ENCODE assay signal across 1 cellular context in genomic region chr11:25309818-25310217, GRCh38.
TF ChIP-seq lines count a peak whose summit lies in the region.

No MANE protein-coding gene starts in this region.

TF ChIP-seq in SK-N-SH, 30 proteins besides CTCF, POLR2A, EP300 and RAD21 (continued from another document):
- TF ChIP-seq, protein P1, sequence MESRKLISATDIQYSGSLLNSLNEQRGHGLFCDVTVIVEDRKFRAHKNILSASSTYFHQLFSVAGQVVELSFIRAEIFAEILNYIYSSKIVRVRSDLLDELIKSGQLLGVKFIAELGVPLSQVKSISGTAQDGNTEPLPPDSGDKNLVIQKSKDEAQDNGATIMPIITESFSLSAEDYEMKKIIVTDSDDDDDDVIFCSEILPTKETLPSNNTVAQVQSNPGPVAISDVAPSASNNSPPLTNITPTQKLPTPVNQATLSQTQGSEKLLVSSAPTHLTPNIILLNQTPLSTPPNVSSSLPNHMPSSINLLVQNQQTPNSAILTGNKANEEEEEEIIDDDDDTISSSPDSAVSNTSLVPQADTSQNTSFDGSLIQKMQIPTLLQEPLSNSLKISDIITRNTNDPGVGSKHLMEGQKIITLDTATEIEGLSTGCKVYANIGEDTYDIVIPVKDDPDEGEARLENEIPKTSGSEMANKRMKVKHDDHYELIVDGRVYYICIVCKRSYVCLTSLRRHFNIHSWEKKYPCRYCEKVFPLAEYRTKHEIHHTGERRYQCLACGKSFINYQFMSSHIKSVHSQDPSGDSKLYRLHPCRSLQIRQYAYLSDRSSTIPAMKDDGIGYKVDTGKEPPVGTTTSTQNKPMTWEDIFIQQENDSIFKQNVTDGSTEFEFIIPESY (IDR thresholded peaks at IDR 0.05; ENCODE audit: borderline replicate concordance, low read depth), result no peak
- TF ChIP-seq, protein P2, sequence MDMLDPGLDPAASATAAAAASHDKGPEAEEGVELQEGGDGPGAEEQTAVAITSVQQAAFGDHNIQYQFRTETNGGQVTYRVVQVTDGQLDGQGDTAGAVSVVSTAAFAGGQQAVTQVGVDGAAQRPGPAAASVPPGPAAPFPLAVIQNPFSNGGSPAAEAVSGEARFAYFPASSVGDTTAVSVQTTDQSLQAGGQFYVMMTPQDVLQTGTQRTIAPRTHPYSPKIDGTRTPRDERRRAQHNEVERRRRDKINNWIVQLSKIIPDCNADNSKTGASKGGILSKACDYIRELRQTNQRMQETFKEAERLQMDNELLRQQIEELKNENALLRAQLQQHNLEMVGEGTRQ (IDR thresholded peaks at IDR 0.05; ENCODE audit: borderline replicate concordance, low read depth, low read length), result no peak
- TF ChIP-seq RXRA (IDR thresholded peaks at IDR 0.05; ENCODE audit: borderline replicate concordance, low read depth) (no peak), REST (IDR thresholded peaks at IDR 0.05; ENCODE audit: low read depth, low read length) (no peak), IRF3 (IDR thresholded peaks at IDR 0.05; ENCODE audit: low read depth, low read length) (no peak)
- TF ChIP-seq, protein P3, sequence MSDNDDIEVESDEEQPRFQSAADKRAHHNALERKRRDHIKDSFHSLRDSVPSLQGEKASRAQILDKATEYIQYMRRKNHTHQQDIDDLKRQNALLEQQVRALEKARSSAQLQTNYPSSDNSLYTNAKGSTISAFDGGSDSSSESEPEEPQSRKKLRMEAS (IDR thresholded peaks at IDR 0.05; ENCODE audit: low read depth), result no peak
TF ChIP-seq in SK-N-SH: peak in this region for 2.
